ENCODE assay signal across 17 cellular contexts in genomic region chr4:156677656-156678055, GRCh38.
A peak's percentile ranks its signal among the peaks of the same experiment; 100 is the strongest.
DNase-seq lines count a peak whose midpoint lies in the region; FAIRE-seq and TF ChIP-seq lines count a peak whose summit lies in the region.
"Had no signal": no experiment of that assay in that cellular context is flagged by ENCODE, and none has a peak within 500 bp of the region (broad histone marks: within the 10 kb centered on the region; RNA-seq: fewer than 3 reads in every experiment).

No MANE protein-coding gene starts in this region.

- H3K4me3 Mint-ChIP-seq in Calu3 (ENCODE audit: low read depth, unreplicated experiment), result no peak overlapping the region
- H3K4me3 Mint-ChIP-seq: B cell, CD14-positive monocyte had no signal

- H3K79me2 ChIP-seq in parathyroid adenoma, result no peaks in the 10 kb centered on the region

- FAIRE-seq in H54 (lab: Jason Lieb, UNC), result no peak
- FAIRE-seq: A204.1, D721Med had no signal

- no peak overlapping the region for H3K9ac ChIP-seq in parathyroid adenoma

- no peaks in the 10 kb centered on the region for H3K27me3 Mint-ChIP-seq in Calu3 (ENCODE audit: unreplicated experiment)
- H3K27me3 Mint-ChIP-seq: B cell had no signal

- no peaks in the 10 kb centered on the region for H3K9me3 ChIP-seq in SJCRH30 (replicated peaks)
- no peaks in the 10 kb centered on the region for H3K9me3 ChIP-seq in parathyroid adenoma (ENCODE audit: control insufficient read depth, low read length)
- H3K9me3 ChIP-seq: SJSA1 had no signal

- TF ChIP-seq POLR2A in H54 (IDR thresholded peaks at IDR 0.05; ENCODE audit: low read depth, low read length), result no peak

- no TSS peak for BruUV-seq in Calu3 (replicated peaks; lab: Mats Ljungman, UMichigan)

- H3K27ac ChIP-seq in SJCRH30 (peak overlapping the region; percentile 73), parathyroid adenoma (no peak overlapping the region), substantia nigra (ENCODE audit: low read depth, low read length, poor library complexity, severe bottlenecking) (no peak overlapping the region)
- H3K27ac ChIP-seq: SJSA1 had no signal

- H3K36me3 ChIP-seq in SJCRH30 (no peaks in the 10 kb centered on the region), parathyroid adenoma (ENCODE audit: control insufficient read depth, insufficient read depth, low read length) (no peaks in the 10 kb centered on the region)
- H3K36me3 ChIP-seq: SJSA1 had no signal

- DNase-seq in Calu3, result no peak
- DNase-seq in LHCN-M2 (ENCODE audit: low read depth), result peak; percentile 90
- DNase-seq in SJCRH30, result peak; percentile 48 to 76
- DNase-seq in substantia nigra (lab: John Stamatoyannopoulos, UW), result no peak
- DNase-seq in stimulated activated CD4-positive, alpha-beta T cell treated with anti-CD3 and anti-CD28 coated beads, Interleukin-12 subunit alpha, Interleukin-12 subunit beta, amount 100 ng/mL, for 4 hours, result no peak
- DNase-seq in H54 (ENCODE audit: insufficient read length, low spot score), result no peak
- no peak for DNase-seq in DMS79 (lab: John Stamatoyannopoulos, UW)
- DNase-seq: GF-D8, GOT3, NCI-H2081 treated with DMSO at 0.1 percent for 48 hours, NCI-H69 had no signal

- no peak overlapping the region for H3K4me2 ChIP-seq in parathyroid adenoma (ENCODE audit: low read length)

- H2AFZ ChIP-seq in parathyroid adenoma, result peak overlapping the region; percentile 22

- CTCF ChIA-PET in Calu3 (lab: Charles Lee), result no interaction called here

- peak overlapping the region; percentile 39 for H3K27ac Mint-ChIP-seq in Calu3 (ENCODE audit: unreplicated experiment)
- H3K27ac Mint-ChIP-seq: B cell, CD14-positive monocyte had no signal

- no peaks in the 10 kb centered on the region for H3K27me3 ChIP-seq in SJCRH30
- H3K27me3 ChIP-seq in parathyroid adenoma (ENCODE audit: control insufficient read depth, insufficient read depth, low read length), result no peaks in the 10 kb centered on the region
- H3K27me3 ChIP-seq: SJSA1 had no signal

- H3K4me1 ChIP-seq in SJCRH30, result peaks cover 12% of the 10 kb centered on the region
- no peaks in the 10 kb centered on the region for H3K4me1 ChIP-seq in parathyroid adenoma
- H3K4me1 ChIP-seq: SJSA1 had no signal

- H3K4me3 ChIP-seq in SJCRH30, result no peak overlapping the region
- no peak overlapping the region for H3K4me3 ChIP-seq in parathyroid adenoma (ENCODE audit: low read depth, low read length)
- H3K4me3 ChIP-seq: SJSA1 had no signal

- H3K9me3 Mint-ChIP-seq in Calu3 (ENCODE audit: low read depth, unreplicated experiment), result no peaks in the 10 kb centered on the region

- intact Hi-C loops in Calu3 (cut with micrococcal nuclease; ENCODE audit: unreplicated experiment), result loop anchor here (1.0 to 10.0 kb wide), 5 partner anchors 202 to 510 kb away; no protein-coding TSS in a partner anchor

- H3K4me1 Mint-ChIP-seq in Calu3 (ENCODE audit: low read depth, unreplicated experiment), result peaks cover 11% of the 10 kb centered on the region
- H3K4me1 Mint-ChIP-seq: B cell, CD14-positive monocyte had no signal

- TF ChIP-seq CTCF in Calu3 (IDR thresholded peaks at IDR 0.05; ENCODE audit: unreplicated experiment) (no peak), parathyroid adenoma (IDR thresholded peaks at IDR 0.05) (no peak)

- no peaks in the 10 kb centered on the region for H3K36me3 Mint-ChIP-seq in Calu3 (ENCODE audit: insufficient read depth, unreplicated experiment)
- H3K36me3 Mint-ChIP-seq: CD14-positive monocyte had no signal

Comparison
In these comparisons a context has a peak if more than half of its experiments do, and no peak if none do; other contexts are left out.
1. DNase-seq: peak in LHCN-M2 (single experiment) and SJCRH30 (2 of 2); none in Calu3 (single experiment), substantia nigra (0 of 49), stimulated activated CD4-positive, alpha-beta T cell treated with anti-CD3 and anti-CD28 coated beads, Interleukin-12 subunit alpha, Interleukin-12 subunit beta, amount 100 ng/mL, for 4 hours (single experiment), H54 (single experiment) and DMS79 (single experiment).